ENCODE assay signal across 8 cellular contexts in genomic region chr15:80780416-80781221, GRCh38. TPM values are rescaled to one million over a fixed set of nuclear protein-coding genes. Genes with fewer than 3 reads are reported as not detected.
DNase-seq lines count a peak whose midpoint lies in the region; ATAC-seq and TF ChIP-seq lines count a peak whose summit lies in the region.

No MANE protein-coding gene starts in this region.

- H3K27me3 ChIP-seq in HUES6 (ENCODE audit: control insufficient read depth, insufficient read depth, low read length) (peaks cover 55% of the 10 kb centered on the region), tibial artery (peaks cover 0 to 47% of the 10 kb centered on the region in 2 donors)

- H3K4me3 ChIP-seq in HUES6 (ENCODE audit: low read depth, low read length) (peak overlapping the region; percentile 59), tibial artery (peak overlapping the region; percentile 48 to 67)

- H3K27ac ChIP-seq in HUES6 (ENCODE audit: low read depth, low read length) (no peak overlapping the region), tibial artery (no peak overlapping the region)

- H3K9me3 ChIP-seq in HUES6 (ENCODE audit: control insufficient read depth, insufficient read depth, low read depth, low read length), result no peaks in the 10 kb centered on the region
- H3K9me3 ChIP-seq in tibial artery, result no peaks in the 10 kb centered on the region

- no peaks in the 10 kb centered on the region for H3K36me3 ChIP-seq in HUES6 (ENCODE audit: control insufficient read depth, insufficient read depth, low read length)
- H3K36me3 ChIP-seq in tibial artery, result no peaks in the 10 kb centered on the region

- H3K9ac ChIP-seq in HUES6 (ENCODE audit: low read length), result no peak overlapping the region

- intact Hi-C loops in tibial artery (cut with DNase I; ENCODE audit: low total_unique reads), result no loop called here

- no peak for ATAC-seq in omental fat pad (ENCODE audit: low FRiP score)
- ATAC-seq in GM18517 (IDR thresholded peaks at IDR 0.05; ENCODE audit: unreplicated experiment), result no peak

- no peak for TF ChIP-seq CTCF in tibial artery (IDR thresholded peaks at IDR 0.05)
- no peak for TF ChIP-seq CTCF in omental fat pad (IDR thresholded peaks at IDR 0.05)

- DNase-seq in AG20443 (ENCODE audit: low spot score) (peak; percentile 86), astrocyte of the hippocampus (ENCODE audit: low read depth, low spot score) (peak; percentile 90), iris pigment epithelial cell (ENCODE audit: low read depth) (peak; percentile 67), tibial artery (no peak), omental fat pad (ENCODE audit: low spot score) (no peak), epidermal melanocyte (ENCODE audit: insufficient read length, low spot score) (no peak)

- H3K4me1 ChIP-seq in HUES6 (ENCODE audit: control insufficient read depth, insufficient read depth, low read length) (peaks cover 10% of the 10 kb centered on the region), tibial artery (peaks cover 0 to 34% (median 23%) of the 10 kb centered on the region in 4 donors)

RNA-seq across cellular contexts. Expression of gene CEMIP, which starts 1.4 kb away (rescaled TPM):
- total RNA-seq in omental fat pad, result 1 to 10 TPM in 2 of 4 donors, under 1 TPM in 1, not detected in 1; 0.19 to 9.5 (median 1.2) TPM

Comparison
In these comparisons a context has a peak if more than half of its experiments do, and no peak if none do; other contexts are left out.
1. DNase-seq: peak in AG20443 (single experiment), astrocyte of the hippocampus (single experiment) and iris pigment epithelial cell (single experiment); none in tibial artery (0 of 2), omental fat pad (single experiment) and epidermal melanocyte (single experiment).